In the genomic region with DNA sequence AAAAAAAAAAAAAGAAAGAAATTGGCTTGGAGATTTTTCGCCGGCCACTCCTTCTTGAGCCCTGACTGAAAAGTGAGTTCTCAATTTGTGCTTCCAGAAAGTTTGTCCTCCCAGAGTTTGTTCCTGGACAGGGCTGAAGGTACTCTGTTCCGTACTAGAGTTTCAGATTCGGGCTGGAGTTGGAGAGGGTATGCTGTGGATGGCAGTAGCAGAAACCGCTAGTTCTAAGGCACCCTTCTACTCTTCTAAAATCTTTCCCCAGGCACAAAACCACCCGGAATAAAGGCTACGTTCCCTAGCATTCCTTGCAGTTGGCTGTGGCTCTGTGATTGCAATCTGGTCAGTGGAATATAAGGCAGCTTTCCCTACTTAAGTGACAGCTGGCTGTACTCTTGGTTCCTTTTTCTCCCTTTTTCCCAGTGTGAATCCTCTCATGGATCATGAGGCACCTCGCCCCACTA, we compare ENCODE assay signal across 8 cellular contexts. TPM values are rescaled to one million over a fixed set of nuclear protein-coding genes. Genes with fewer than 3 reads are reported as not detected.
DNase-seq lines count a peak whose midpoint lies in the region; ATAC-seq, FAIRE-seq and TF ChIP-seq lines count a peak whose summit lies in the region.

No MANE protein-coding gene starts in this region.

- 24% methylated on average over 8 of the region's 8 CpGs for WGBS in GM12878 (ENCODE audit: insufficient coverage, insufficient replicate concordance, low lambda C conversion rate, missing lambda C conversion rate)
- WGBS in tibial nerve, 2 donors, result 23 to 37% methylated on average over 8 of the region's 8 CpGs

- H3K4me1 ChIP-seq in GM12878 (ENCODE audit: control insufficient read depth, insufficient read depth, low read length) (peaks cover 12% of the 10 kb centered on the region), left lung (peaks cover 12 to 32% of the 10 kb centered on the region in 2 donors), tibial nerve (peaks cover 0 to 28% (median 11%) of the 10 kb centered on the region in 4 donors)

- H3K4me2 ChIP-seq in GM12878 (ENCODE audit: control insufficient read depth, insufficient read depth), result peak overlapping the region; percentile 67

- peak overlapping the region; percentile 66 for H2AFZ ChIP-seq in GM12878 (ENCODE audit: control insufficient read depth, low read depth, low read length)

- ATAC-seq in GM12878 (no peak), left lung (peak; percentile 47), omental fat pad (ENCODE audit: low FRiP score) (no peak), HG03045 (IDR thresholded peaks at IDR 0.05; ENCODE audit: unreplicated experiment) (no peak)

- FAIRE-seq in GM12878 (lab: Jason Lieb, UNC), result no peak

- no peak overlapping the region for H3K27ac ChIP-seq in GM12878 (ENCODE audit: control insufficient read depth, insufficient read depth)
- peak overlapping the region; percentile 79 to 85 for H3K27ac ChIP-seq in left lung
- peak overlapping the region; percentile 79 to 91 (median 86) for H3K27ac ChIP-seq in tibial nerve

- TF ChIP-seq EP300 in GM12878 (IDR thresholded peaks at IDR 0.05; ENCODE audit: borderline replicate concordance in 1 of 2, control insufficient read depth in 1 of 2, low read depth in 2 of 2, low read length in 2 of 2) (no peak), tibial nerve (IDR thresholded peaks at IDR 0.05) (no peak)

- intact Hi-C loops in GM12878 (cut with micrococcal nuclease; ENCODE audit: unreplicated experiment) (no loop called here), left lung (cut with DNase I) (no loop called here)

- no peak for TF ChIP-seq CTCF in GM12878 (IDR thresholded peaks at IDR 0.05 in 2 of 3, conservative IDR thresholded peaks at IDR 0.05 in 1 of 3; ENCODE audit: control insufficient read depth in 2 of 3, extremely low read depth in 1 of 3, insufficient read depth in 1 of 3, low read depth in 3 of 3, low read length in 3 of 3)
- no peak for TF ChIP-seq CTCF in left lung (IDR thresholded peaks at IDR 0.05)
- TF ChIP-seq CTCF in tibial nerve (IDR thresholded peaks at IDR 0.05), result no peak
- no peak for TF ChIP-seq CTCF in omental fat pad (IDR thresholded peaks at IDR 0.05)

- H3K36me3 ChIP-seq in GM12878 (ENCODE audit: control insufficient read depth in 2 of 2, insufficient read depth in 2 of 2, low read length in 1 of 2), result peaks cover 0 to 6% of the 10 kb centered on the region in 2 experiments; a peak in 1 of 4 replicates
- H3K36me3 ChIP-seq in left lung, result peaks cover 0 to 20% of the 10 kb centered on the region in 2 donors
- H3K36me3 ChIP-seq in tibial nerve, result peaks cover 0 to 21% (median 0%) of the 10 kb centered on the region in 3 donors

- H3K4me3 ChIP-seq in GM12878, result peak overlapping the region; percentile 60
- H3K4me3 ChIP-seq in left lung, result peak overlapping the region; percentile 73 to 86
- H3K4me3 ChIP-seq in tibial nerve, result peak overlapping the region; percentile 66 to 86 (median 78)

- TF ChIP-seq POLR2A in GM12878 (IDR thresholded peaks at IDR 0.05; ENCODE audit: low read depth, low read length), result no peak
- TF ChIP-seq POLR2A in tibial nerve (IDR thresholded peaks at IDR 0.05), result no peak

- no peak overlapping the region; the same call in 1 of the 2 replicates for H3K9ac ChIP-seq in GM12878 (ENCODE audit: control insufficient read depth, insufficient read depth, low read length)

- DNase-seq in DMS 273 treated with DMSO at 0.1 percent for 48 hours (lab: John Stamatoyannopoulos, UW), result peak; percentile 64
- peak; percentile 26 for DNase-seq in LoVo (ENCODE audit: low spot score)
- DNase-seq in GM12878 (ENCODE audit: low read depth, low spot score), result no peak
- no peak for DNase-seq in left lung
- no peak for DNase-seq in tibial nerve (ENCODE audit: low spot score in 2 of 2)
- DNase-seq in omental fat pad (ENCODE audit: low spot score), result no peak
- DNase-seq in effector CD8-positive, alpha-beta T cell (lab: John Stamatoyannopoulos, UW), result no peak

- SMC1A ChIA-PET in GM12878 (lab: Charles Lee; ENCODE audit: uncharacterized antibody, unreplicated experiment), result interaction anchor here (3.4 kb wide), 1 partner anchor 9 kb away, joined by 14 read pairs; no protein-coding TSS in a partner anchor

- no peaks in the 10 kb centered on the region for H4K20me1 ChIP-seq in GM12878 (ENCODE audit: control insufficient read depth, insufficient read depth)

- H3K9me3 ChIP-seq in GM12878 (replicated peaks; ENCODE audit: control insufficient read depth, insufficient read depth, low read length) (no peaks in the 10 kb centered on the region), left lung (no peaks in the 10 kb centered on the region), tibial nerve (no peaks in the 10 kb centered on the region)

- TSS peak; percentile 77 for BruUV-seq in GM12878 (replicated peaks; lab: Mats Ljungman, UMichigan)

- no peak for TF ChIP-seq RAD21 in GM12878 (IDR thresholded peaks at IDR 0.05; ENCODE audit: insufficient read depth, low read depth, low read length)

- in situ Hi-C loops in GM12878 (cut with MboI), result no loop called here

- POLR2A ChIA-PET in GM12878 (lab: Charles Lee), result interaction anchor here (2.1 to 5.4 kb wide), 2 partner anchors 11 to 13 kb away, joined by 6 to 42 read pairs; no protein-coding TSS in a partner anchor

- H3K79me2 ChIP-seq in GM12878 (ENCODE audit: control insufficient read depth, insufficient read depth, low read length), result peaks cover 6% of the 10 kb centered on the region

- H3K27me3 ChIP-seq in GM12878 (replicated peaks in 1 of 2; ENCODE audit: control insufficient read depth in 2 of 2, insufficient read depth in 2 of 2, low read length in 1 of 2) (no peaks in the 10 kb centered on the region), left lung (no peaks in the 10 kb centered on the region), tibial nerve (no peaks in the 10 kb centered on the region)

- CTCF ChIA-PET in GM12878 (lab: Yijun Ruan, JAX), result interaction anchor here (6.1 kb wide), 1 partner anchor 10 kb away, joined by 46 read pairs; no protein-coding TSS in a partner anchor

- RAD21 ChIA-PET in GM12878 (lab: Charles Lee; ENCODE audit: unreplicated experiment), result interaction anchor here (1.6 kb wide), 1 partner anchor 23 kb away, joined by 5 read pairs; no protein-coding TSS in a partner anchor

TF ChIP-seq in GM12878, 131 proteins besides CTCF, POLR2A, EP300 and RAD21:
- TF ChIP-seq NFXL1 (IDR thresholded peaks at IDR 0.05; ENCODE audit: borderline replicate concordance) (no peak), KLF5 (IDR thresholded peaks at IDR 0.05; ENCODE audit: partially characterized antibody) (no peak)
- TF ChIP-seq, protein P1, sequence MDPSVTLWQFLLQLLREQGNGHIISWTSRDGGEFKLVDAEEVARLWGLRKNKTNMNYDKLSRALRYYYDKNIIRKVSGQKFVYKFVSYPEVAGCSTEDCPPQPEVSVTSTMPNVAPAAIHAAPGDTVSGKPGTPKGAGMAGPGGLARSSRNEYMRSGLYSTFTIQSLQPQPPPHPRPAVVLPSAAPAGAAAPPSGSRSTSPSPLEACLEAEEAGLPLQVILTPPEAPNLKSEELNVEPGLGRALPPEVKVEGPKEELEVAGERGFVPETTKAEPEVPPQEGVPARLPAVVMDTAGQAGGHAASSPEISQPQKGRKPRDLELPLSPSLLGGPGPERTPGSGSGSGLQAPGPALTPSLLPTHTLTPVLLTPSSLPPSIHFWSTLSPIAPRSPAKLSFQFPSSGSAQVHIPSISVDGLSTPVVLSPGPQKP (IDR thresholded peaks at IDR 0.05; ENCODE audit: low read depth, low read length), result no peak

RNA-seq across cellular contexts. Expression of a gene that starts 0.7 kb away (rescaled TPM):
- total RNA-seq in GM12878 (2013; cell fraction: nucleolus; rRNA removed), result 32.4 and 37.5 TPM in 2 replicates
- total RNA-seq in GM12878 (2014; rRNA removed), result 11.7 and 12.3 TPM in 2 replicates
- 9.4 and 9.9 TPM in 2 replicates for total RNA-seq in GM12878 (2014; rRNA removed; fragmentation: Illumina TruSeq; extraction: Trizol)
- total RNA-seq in GM12878 (2021), result 12.9 and 15.1 TPM in 2 replicates
- 6.0 TPM for polyA plus RNA-seq in GM12878 (2011; ENCODE audit: low read depth)
- 10.5 and 13.4 TPM in 2 replicates for polyA plus RNA-seq in GM12878 (2011; rRNA removed)
- 22.6 and 26.4 TPM in 2 replicates for polyA plus RNA-seq in GM12878 (2011; cell fraction: cytosol; rRNA removed)
- 37.9 and 45.4 TPM in 2 replicates for polyA plus RNA-seq in GM12878 (2011; cell fraction: nucleus; rRNA removed)
- 7.3 and 8.0 TPM in 2 replicates for polyA plus RNA-seq in GM12878 (2012)
- 12.8 and 17.2 TPM in 2 replicates for polyA plus RNA-seq in GM12878 (2014; fragmentation: Illumina TruSeq; extraction: Trizol)
- 1 to 10 TPM; 3.4 to 5.2 TPM for polyA plus RNA-seq in GM12878 (2014; fragmentation: Nextera tagmentation; extraction: Ambion mirVana)
- polyA plus RNA-seq in GM12878 (2014; rRNA removed), result 7.7 and 11.6 TPM in 2 replicates
- 10 to 100 TPM in 1 of 2 experiments, 1 to 10 TPM in 1; 8.4 to 10.9 TPM for polyA plus RNA-seq in GM12878 (2016; fragmentation: Nextera tagmentation; extraction: Ambion mirVana)
- 28.5 and 34.1 TPM in 2 replicates for polyA minus RNA-seq in GM12878 (2011; rRNA and poly(A)+ RNA removed)
- polyA minus RNA-seq in GM12878 (2011; cell fraction: cytosol; rRNA and poly(A)+ RNA removed), result 7.8 and 10.5 TPM in 2 replicates
- polyA minus RNA-seq in GM12878 (2011; cell fraction: nucleus; rRNA and poly(A)+ RNA removed), result 24.2 and 40.6 TPM in 2 replicates
- total RNA-seq in left lung, result 10 to 100 TPM; 20.8 TPM
- total RNA-seq in tibial nerve, result 10 to 100 TPM; 16.0 to 28.9 (median 18.1) TPM
- total RNA-seq in omental fat pad, result 10 to 100 TPM in 3 of 4 donors, 1 to 10 TPM in 1; 8.8 to 16.7 (median 11.8) TPM

Comparison
In these comparisons a context has a peak if more than half of its experiments do, and no peak if none do; other contexts are left out.
1. DNase-seq: peak in DMS 273 treated with DMSO at 0.1 percent for 48 hours (single experiment) and LoVo (single experiment); none in GM12878 (single experiment), left lung (0 of 2), tibial nerve (0 of 2), omental fat pad (single experiment) and effector CD8-positive, alpha-beta T cell (single experiment).
2. Peak in every context shown above with its lines, with median percentiles within 50 percentile points of each other: H3K4me3 ChIP-seq.